ENCODE assay signal across 8 cellular contexts in genomic region chrX:153933751-153934472, GRCh38. TPM values are rescaled to one million over a fixed set of nuclear protein-coding genes. Genes with fewer than 3 reads are reported as not detected.
A peak's percentile ranks its signal among the peaks of the same experiment; 100 is the strongest.
DNase-seq lines count a peak whose midpoint lies in the region; ATAC-seq, FAIRE-seq and TF ChIP-seq lines count a peak whose summit lies in the region.

No MANE protein-coding gene starts in this region.

- TF ChIP-seq CTCF in neural cell (IDR thresholded peaks at IDR 0.05; ENCODE audit: poor library complexity, severe bottlenecking) (no peak), D721Med (IDR thresholded peaks at IDR 0.05; ENCODE audit: insufficient read depth, missing control alignments) (no peak)

- H3K79me2 ChIP-seq in neural cell (replicated peaks; ENCODE audit: insufficient read depth, low read length), result no peaks in the 10 kb centered on the region

- peak overlapping the region; percentile 61 for H3K4me3 ChIP-seq in CD4-positive, CD25-positive, alpha-beta regulatory T cell (ENCODE audit: low read depth, low read length)
- H3K4me3 ChIP-seq in MG63 (peak overlapping the region; percentile 65), duodenal mucosa (ENCODE audit: low read depth in 1 of 2, low read length in 2 of 2) (peak overlapping the region; percentile 71 to 78), neural cell (ENCODE audit: low read length) (peak overlapping the region; percentile 73)

- peak overlapping the region; percentile 34 to 86 (median 79) for H3K27ac Mint-ChIP-seq in CD4-positive, CD25-positive, alpha-beta regulatory T cell

- peak in 1 of 2 donors; percentile 17 for ATAC-seq in CD4-positive, CD25-positive, alpha-beta regulatory T cell (ENCODE audit: low read depth in 2 of 2)

- no peaks in the 10 kb centered on the region for H4K20me1 ChIP-seq in neural cell (ENCODE audit: insufficient read depth)

- peaks cover 2% of the 10 kb centered on the region for H3K36me3 ChIP-seq in CD4-positive, CD25-positive, alpha-beta regulatory T cell (ENCODE audit: control insufficient read depth, insufficient read depth, low read length)
- H3K36me3 ChIP-seq in MG63 (peaks cover 4% of the 10 kb centered on the region; the same call in 1 of the 2 replicates), duodenal mucosa (ENCODE audit: control insufficient read depth in 1 of 2, insufficient read depth in 2 of 2, low read length in 2 of 2) (peaks cover 0 to 21% of the 10 kb centered on the region in 2 donors), neural cell (ENCODE audit: insufficient read depth, low read length) (no peaks in the 10 kb centered on the region)

- H3K4me1 Mint-ChIP-seq in CD4-positive, CD25-positive, alpha-beta regulatory T cell, result peaks cover 0 to 51% (median 14%) of the 10 kb centered on the region in 4 donors

- no peak for TF ChIP-seq EP300 in neural cell (conservative IDR thresholded peaks at IDR 0.05; ENCODE audit: poor library complexity, severe bottlenecking)

- no peaks in the 10 kb centered on the region for H3K27me3 ChIP-seq in CD4-positive, CD25-positive, alpha-beta regulatory T cell (ENCODE audit: control insufficient read depth, insufficient read depth, low read length)
- H3K27me3 ChIP-seq in MG63, result no peaks in the 10 kb centered on the region
- no peaks in the 10 kb centered on the region for H3K27me3 ChIP-seq in duodenal mucosa (ENCODE audit: control insufficient read depth in 1 of 2, insufficient read depth in 2 of 2, low read length in 2 of 2)
- H3K27me3 ChIP-seq in neural cell (ENCODE audit: insufficient read depth, low read depth, low read length), result no peaks in the 10 kb centered on the region

- H3K4me1 ChIP-seq in CD4-positive, CD25-positive, alpha-beta regulatory T cell (ENCODE audit: control insufficient read depth, insufficient read depth, low read length, poor library complexity, severe bottlenecking), result peaks cover 18% of the 10 kb centered on the region
- H3K4me1 ChIP-seq in duodenal mucosa (ENCODE audit: control insufficient read depth in 1 of 2, insufficient read depth in 2 of 2, low read length in 2 of 2), result peaks cover 6 to 14% of the 10 kb centered on the region in 2 donors

- peak overlapping the region; percentile 88 to 95 (median 92) for H3K4me3 Mint-ChIP-seq in CD4-positive, CD25-positive, alpha-beta regulatory T cell

- no peaks in the 10 kb centered on the region for H3K9me2 ChIP-seq in neural cell (ENCODE audit: insufficient read depth, low read length)

- no peak for FAIRE-seq in D721Med (lab: Jason Lieb, UNC)

- peak overlapping the region; percentile 48 for H3K4me2 ChIP-seq in neural cell (ENCODE audit: low read length)

- no peak overlapping the region for H2AFZ ChIP-seq in neural cell (ENCODE audit: low read depth, low read length)

- H3K9me3 Mint-ChIP-seq in CD4-positive, CD25-positive, alpha-beta regulatory T cell, result no peaks in the 10 kb centered on the region

- peaks cover 6% of the 10 kb centered on the region for H3K36me3 Mint-ChIP-seq in CD4-positive, CD25-positive, alpha-beta regulatory T cell

- no peaks in the 10 kb centered on the region for H3F3A ChIP-seq in neural cell (ENCODE audit: insufficient read depth, low read length, poor library complexity, severe bottlenecking)

- peak overlapping the region; percentile 41 for H3K27ac ChIP-seq in CD4-positive, CD25-positive, alpha-beta regulatory T cell (ENCODE audit: insufficient read depth, low read length, poor library complexity, severe bottlenecking)
- H3K27ac ChIP-seq in duodenal mucosa (ENCODE audit: low read depth, low read length), result no peak overlapping the region
- H3K27ac ChIP-seq in neural cell (ENCODE audit: low read length), result peak overlapping the region; percentile 37

- no peaks in the 10 kb centered on the region for H3K9me3 ChIP-seq in CD4-positive, CD25-positive, alpha-beta regulatory T cell (ENCODE audit: control insufficient read depth in 2 of 2, low read length in 2 of 2)
- H3K9me3 ChIP-seq in MG63 (no peaks in the 10 kb centered on the region), duodenal mucosa (ENCODE audit: control insufficient read depth in 1 of 2, low read length in 2 of 2) (no peaks in the 10 kb centered on the region), neural cell (ENCODE audit: low read length) (no peaks in the 10 kb centered on the region)

- H3K27me3 Mint-ChIP-seq in CD4-positive, CD25-positive, alpha-beta regulatory T cell, result no peaks in the 10 kb centered on the region

- H3K9ac ChIP-seq in duodenal mucosa (ENCODE audit: low read depth in 1 of 2, low read length in 2 of 2), result peak overlapping the region; percentile 49 to 54
- H3K9ac ChIP-seq in neural cell (ENCODE audit: low read length), result peak overlapping the region; percentile 70

- no peak for DNase-seq in CD4-positive, CD25-positive, alpha-beta regulatory T cell
- DNase-seq in MG63 (no peak), RPMI8226 (no peak), OCI-M2 (lab: John Stamatoyannopoulos, UW; ENCODE audit: unreplicated experiment) (no peak), D721Med (ENCODE audit: insufficient read length, low spot score) (no peak), CD1c-positive myeloid dendritic cell (ENCODE audit: extremely low spot score) (no peak)

- no peak for TF ChIP-seq RAD21 in neural cell (conservative IDR thresholded peaks at IDR 0.05)

TF ChIP-seq in neural cell, 6 proteins besides CTCF, POLR2A, EP300 and RAD21:
- no peak for TF ChIP-seq MXI1 (conservative IDR thresholded peaks at IDR 0.05; ENCODE audit: poor library complexity, severe bottlenecking)

RNA-seq across cellular contexts. Expression of gene NAA10, which starts 0.9 kb away (rescaled TPM):
- 70.0 TPM for total RNA-seq in CD4-positive, CD25-positive, alpha-beta regulatory T cell
- 10 to 100 TPM; 72.4 to 99.8 (median 82.3) TPM for polyA plus RNA-seq in CD4-positive, CD25-positive, alpha-beta regulatory T cell
- total RNA-seq in MG63 (2014; rRNA removed; shearing (Covaris generic); ENCODE audit: low replicate concordance), result 205 and 325 TPM in 2 replicates
- 117 and 159 TPM in 2 replicates for polyA plus RNA-seq in neural cell
- polyA minus RNA-seq in neural cell, result 35.5 and 40.4 TPM in 2 replicates

RNA-seq across cellular contexts. Expression of gene ARHGAP4, which starts 7.8 kb away (rescaled TPM):
- total RNA-seq in CD4-positive, CD25-positive, alpha-beta regulatory T cell, result 459 TPM
- 10 to 100 TPM; 73.5 to 89.9 (median 80.2) TPM for polyA plus RNA-seq in CD4-positive, CD25-positive, alpha-beta regulatory T cell
- total RNA-seq in MG63 (2014; rRNA removed; shearing (Covaris generic); ENCODE audit: low replicate concordance), result 0.07 and 2.4 TPM in 2 replicates
- 11.2 and 12.1 TPM in 2 replicates for polyA plus RNA-seq in neural cell
- 2.9 and 5.3 TPM in 2 replicates for polyA minus RNA-seq in neural cell

RNA-seq across cellular contexts. Expression of gene RENBP, which starts 10.5 kb away (rescaled TPM):
- total RNA-seq in CD4-positive, CD25-positive, alpha-beta regulatory T cell, result 15.3 TPM
- polyA plus RNA-seq in CD4-positive, CD25-positive, alpha-beta regulatory T cell, result 1 to 10 TPM in 2 of 4 donors, under 1 TPM in 2; 0.62 to 1.9 (median 1.1) TPM
- total RNA-seq in MG63 (2014; rRNA removed; shearing (Covaris generic); ENCODE audit: low replicate concordance), result not detected in 2 replicates
- polyA plus RNA-seq in neural cell, result 0.89 and 2.5 TPM in 2 replicates
- polyA minus RNA-seq in neural cell, result 1.2 and 2.4 TPM in 2 replicates

RNA-seq across cellular contexts. Expression of gene AVPR2, which starts 29.4 kb away (rescaled TPM):
- not detected for total RNA-seq in CD4-positive, CD25-positive, alpha-beta regulatory T cell
- polyA plus RNA-seq in CD4-positive, CD25-positive, alpha-beta regulatory T cell, result not detected
- total RNA-seq in MG63 (2014; rRNA removed; shearing (Covaris generic); ENCODE audit: low replicate concordance), result 0.27 TPM in 1 of 2 replicates, not detected in the other
- not detected in 2 replicates for polyA plus RNA-seq in neural cell
- polyA minus RNA-seq in neural cell, result not detected in 2 replicates

RNA-seq across cellular contexts. Expression of gene HCFC1, which starts 37.7 kb away (rescaled TPM):
- 71.6 TPM for total RNA-seq in CD4-positive, CD25-positive, alpha-beta regulatory T cell
- polyA plus RNA-seq in CD4-positive, CD25-positive, alpha-beta regulatory T cell, result 1 to 10 TPM; 3.0 to 4.3 (median 3.6) TPM
- total RNA-seq in MG63 (2014; rRNA removed; shearing (Covaris generic); ENCODE audit: low replicate concordance), result 7.8 and 12.8 TPM in 2 replicates
- polyA plus RNA-seq in neural cell, result 7.3 and 10.3 TPM in 2 replicates
- polyA minus RNA-seq in neural cell, result 25.5 and 29.9 TPM in 2 replicates

Comparison
In these comparisons a context has a peak if more than half of its experiments do, and no peak if none do; other contexts are left out.
1. RNA of gene ARHGAP4, which starts 7.8 kb away (total RNA-seq): 459 TPM in CD4-positive, CD25-positive, alpha-beta regulatory T cell (single experiment); 0.07 to 2.4 TPM in MG63; every median in the first group is over 100 times any median in the second.
2. RNA of gene RENBP, which starts 10.5 kb away (total RNA-seq): 15.3 TPM in CD4-positive, CD25-positive, alpha-beta regulatory T cell (single experiment); not detected in MG63; every median in the first group is over 10 times any median in the second.
3. Peak in every context shown above with its lines, with median percentiles within 50 percentile points of each other: H3K4me3 ChIP-seq.